In the genomic region with DNA sequence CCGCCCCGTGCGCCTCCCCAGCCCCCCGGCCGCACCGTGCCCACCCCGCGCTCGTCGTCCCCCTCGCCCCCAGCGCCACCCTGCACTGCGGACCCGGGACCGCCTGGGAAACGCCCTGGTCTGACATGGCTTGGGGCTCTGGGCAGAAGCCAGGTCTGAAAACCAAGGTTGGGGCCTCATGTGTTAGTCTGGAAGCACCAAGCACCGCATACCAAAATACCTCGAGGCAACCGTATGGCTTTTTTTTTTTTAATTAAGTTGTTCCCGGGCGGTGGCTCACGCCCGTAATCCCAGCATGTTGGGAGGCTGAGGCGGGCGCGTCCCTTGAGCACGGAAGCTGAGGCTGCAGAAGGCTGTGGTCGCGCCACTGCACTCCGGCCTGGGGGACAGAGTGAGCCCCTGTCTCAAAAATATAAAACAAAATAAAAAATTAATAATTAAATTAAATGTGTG, we compare ENCODE assay signal across 7 cellular contexts.
DNase-seq lines count a peak whose midpoint lies in the region; ATAC-seq and TF ChIP-seq lines count a peak whose summit lies in the region.

No MANE protein-coding gene starts in this region.

- no peak for TF ChIP-seq CTCF in GM06990 (IDR thresholded peaks at IDR 0.05; ENCODE audit: insufficient read depth, low read length, poor library complexity, severe bottlenecking)
- no peak for TF ChIP-seq CTCF in spleen (IDR thresholded peaks at IDR 0.05 in 8 of 11, conservative IDR thresholded peaks at IDR 0.05 in 3 of 11)

- peaks cover 4% of the 10 kb centered on the region; the same call in 1 of the 2 replicates for H3K4me1 ChIP-seq in iPS DF 6.9 (ENCODE audit: control insufficient read depth, insufficient read depth, low read length)
- H3K4me1 ChIP-seq in spleen = peaks cover 10 to 83% (median 46%) of the 10 kb centered on the region in 6 donors

- no peaks in the 10 kb centered on the region for H3K27me3 ChIP-seq in GM06990 (replicated peaks; ENCODE audit: control insufficient read depth, insufficient read depth, low read length)
- H3K27me3 ChIP-seq in iPS DF 6.9 (ENCODE audit: control insufficient read depth, insufficient read depth, low read length) = no peaks in the 10 kb centered on the region
- no peaks in the 10 kb centered on the region for H3K27me3 ChIP-seq in spleen (replicated peaks in 1 of 7)

- TF ChIP-seq POLR2A in spleen (IDR thresholded peaks at IDR 0.05) = no peak

- no peaks in the 10 kb centered on the region for H3K36me3 ChIP-seq in GM06990 (ENCODE audit: control insufficient read depth, insufficient read depth, low read length)
- no peaks in the 10 kb centered on the region for H3K36me3 ChIP-seq in iPS DF 6.9 (ENCODE audit: control insufficient read depth, insufficient read depth, low read length)
- H3K36me3 ChIP-seq in spleen = no peaks in the 10 kb centered on the region

- H3K4me3 ChIP-seq in GM06990 (replicated peaks; ENCODE audit: low read depth, low read length) = peak overlapping the region; percentile 70
- H3K4me3 ChIP-seq in iPS DF 6.9 (ENCODE audit: low read length) = peak overlapping the region; percentile 24; the same call in 1 of the 2 replicates
- H3K4me3 ChIP-seq in spleen = peak overlapping the region; percentile 44 to 77 (median 52)

- DNase-seq in GM06990 (ENCODE audit: extremely low read depth, insufficient read length) (no peak), LoVo (ENCODE audit: low spot score) (peak; percentile 69), iPS DF 6.9 (ENCODE audit: low read depth, low spot score) (no peak), spleen (peak; percentile 93), NCI-H345 (lab: John Stamatoyannopoulos, UW) (no peak)

- H3K9me3 ChIP-seq in iPS DF 6.9 (ENCODE audit: control insufficient read depth, insufficient read depth, low read length) (no peaks in the 10 kb centered on the region), spleen (no peaks in the 10 kb centered on the region)

- whole genome bisulfite sequencing in adipose tissue, 3 donors = 3 to 4% (median 4%) methylated on average over 30 of the region's 30 CpGs
- no CpG with 5 or more reads among the region's 30 CpGs for WGBS in iPS DF 6.9 (ENCODE audit: insufficient coverage, insufficient read length)
- WGBS in spleen, 5 donors = 0 to 4% (median 2%) methylated on average over 28 to 30 of the region's 30 CpGs

- peak overlapping the region; percentile 79 for H3K27ac ChIP-seq in adipose tissue (ENCODE audit: low read depth, low read length)
- H3K27ac ChIP-seq in iPS DF 6.9 (ENCODE audit: low read length) = no peak overlapping the region
- H3K27ac ChIP-seq in spleen = peak overlapping the region; percentile 93 to 100 (median 98)

- intact Hi-C loops in spleen (cut with DNase I; ENCODE audit: low total_unique reads) = loop anchor here (5.0 kb wide), 1 partner anchor 109 kb away; no protein-coding TSS in a partner anchor

- peak; percentile 16 for ATAC-seq in GM21717 (IDR thresholded peaks at IDR 0.05; ENCODE audit: unreplicated experiment)

Comparison
In these comparisons a context has a peak if more than half of its experiments do, and no peak if none do; other contexts are left out.
1. DNase-seq: peak in LoVo (single experiment) and spleen (single experiment); none in GM06990 (single experiment), iPS DF 6.9 (single experiment) and NCI-H345 (single experiment).
2. Peak in every context shown above with its lines, with median percentiles within 50 percentile points of each other: H3K4me3 ChIP-seq.